In genomic region chr12:108318472-108319275, GRCh38 we compare ENCODE assay signal across 20 cellular contexts. TPM values are rescaled to one million over a fixed set of nuclear protein-coding genes. Genes with fewer than 3 reads are reported as not detected.
"Had no signal": no experiment of that assay in that cellular context is flagged by ENCODE, and none has a peak within 500 bp of the region (broad histone marks: within the 10 kb centered on the region; RNA-seq: fewer than 3 reads in every experiment).

No MANE protein-coding gene starts in this region.

- ATAC-seq: body of pancreas, gastrocnemius medialis, heart right ventricle, left colon had no signal

- H3K27ac Mint-ChIP-seq: activated CD4-positive, alpha-beta memory T cell treated with anti-CD3 and anti-CD28 coated beads for 36 hours; activated naive CD4-positive, alpha-beta T cell treated with anti-CD3 and anti-CD28 coated beads, Interleukin-2, amount 50 U/mL, for 24 hours; endodermal cell; progenitor cell of endocrine pancreas had no signal

- H3K4me3 Mint-ChIP-seq: activated CD4-positive, alpha-beta memory T cell treated with anti-CD3 and anti-CD28 coated beads for 36 hours; activated naive CD4-positive, alpha-beta T cell treated with anti-CD3 and anti-CD28 coated beads, Interleukin-2, amount 50 U/mL, for 24 hours; endodermal cell had no signal

- H3K4me1 ChIP-seq: body of pancreas, gastrocnemius medialis had no signal

- DNase-seq: activated CD4-positive, alpha-beta memory T cell treated with anti-CD3 and anti-CD28 coated beads for 36 hours; activated CD8-positive, alpha-beta memory T cell treated with anti-CD3 and anti-CD28 coated beads, Interleukin-2, amount 50 U/mL, for 4 hours; activated effector memory CD4-positive, alpha-beta T cell treated with anti-CD3 and anti-CD28 coated beads, Interleukin-2, amount 50 U/mL, for 16 hours; activated T-cell treated with anti-CD3 and anti-CD28 coated beads, Interleukin-2, amount 50 U/mL, for 48 hours; adrenal gland; body of pancreas; central memory CD4-positive, alpha-beta T cell; endodermal cell; erythroblast; gastrocnemius medialis; heart right ventricle; left colon; stimulated activated CD4-positive, alpha-beta T cell treated with anti-CD3 and anti-CD28 coated beads, Interleukin-4, amount 100 ng/mL, for 24 hours; stimulated activated naive CD4-positive, alpha-beta T cell; T-helper 2 cell; trophoblast cell had no signal

- H3K27me3 ChIP-seq: adrenal gland, body of pancreas, gastrocnemius medialis had no signal

- H3K36me3 Mint-ChIP-seq: activated CD4-positive, alpha-beta memory T cell treated with anti-CD3 and anti-CD28 coated beads for 36 hours; activated naive CD4-positive, alpha-beta T cell treated with anti-CD3 and anti-CD28 coated beads, Interleukin-2, amount 50 U/mL, for 24 hours had no signal

- H3K27ac ChIP-seq: body of pancreas, gastrocnemius medialis, skin epidermis had no signal

- H3K9me3 Mint-ChIP-seq: activated CD4-positive, alpha-beta memory T cell treated with anti-CD3 and anti-CD28 coated beads for 36 hours; activated naive CD4-positive, alpha-beta T cell treated with anti-CD3 and anti-CD28 coated beads, Interleukin-2, amount 50 U/mL, for 24 hours; endodermal cell had no signal

- H3K9me3 ChIP-seq: adrenal gland, body of pancreas, gastrocnemius medialis had no signal

- H3K4me3 ChIP-seq: adrenal gland, body of pancreas, gastrocnemius medialis, heart right ventricle, skin epidermis had no signal

- H3K36me3 ChIP-seq: adrenal gland, gastrocnemius medialis had no signal

RNA-seq across cellular contexts. Expression of gene CMKLR1, which starts 20.4 kb away (rescaled TPM):
- total RNA-seq: activated CD4-positive, alpha-beta memory T cell treated with anti-CD3 and anti-CD28 coated beads for 36 hours; endodermal cell; lung microvascular endothelial cell; progenitor cell of endocrine pancreas had no signal
